In the genomic region with DNA sequence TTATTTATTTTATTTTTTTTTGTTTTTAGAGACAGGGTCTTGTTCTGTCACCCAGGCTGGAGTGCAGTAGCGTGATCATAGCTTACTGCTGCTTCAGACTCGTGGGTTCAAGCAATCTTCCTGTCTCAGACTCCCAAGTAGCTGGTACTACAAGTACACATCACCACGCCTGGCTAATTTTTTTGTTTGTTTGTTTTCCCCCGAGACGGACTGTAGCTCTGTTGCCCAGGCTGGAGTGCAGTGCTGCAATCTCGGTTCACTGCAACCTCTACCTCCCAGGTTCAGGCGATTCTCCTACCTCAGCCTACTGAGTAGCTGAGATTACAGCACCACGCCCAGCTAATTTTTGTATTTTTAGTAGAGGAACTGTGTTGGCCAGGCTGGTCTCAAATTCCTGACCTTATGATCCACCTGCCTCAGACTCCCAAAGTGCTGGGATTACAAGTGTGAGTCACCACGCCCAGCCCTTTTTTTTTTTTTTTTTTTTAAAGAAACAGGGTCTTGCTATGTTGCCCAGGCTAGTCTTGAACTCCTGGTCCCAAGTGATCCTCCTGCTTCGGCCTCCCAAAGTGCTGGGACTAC, we compare ENCODE assay signal across 14 cellular contexts.
"Had no signal": no experiment of that assay in that cellular context is flagged by ENCODE, and none has a peak within 500 bp of the region (broad histone marks: within the 10 kb centered on the region; RNA-seq: fewer than 3 reads in every experiment).

No MANE protein-coding gene starts in this region.

- ATAC-seq: activated T-cell treated with anti-CD3 and anti-CD28 coated beads, Interleukin-2, amount 50 U/mL, for 4 hours; natural killer cell; stimulated activated memory B cell treated with anti-CD40 and anti-IgM and Interleukin-4, amounts not matched to agents 10 μg/mL and 1 μg/mL and 100 μg/mL, for 72 hours had no signal

- H3K27ac Mint-ChIP-seq: activated naive CD4-positive, alpha-beta T cell treated with anti-CD3 and anti-CD28 coated beads for 36 hours; natural killer cell; stimulated activated memory B cell treated with anti-CD40 and anti-IgM and Interleukin-4, amounts not matched to agents 10 μg/mL and 1 μg/mL and 100 μg/mL, for 72 hours had no signal

- H3K4me1 ChIP-seq: parathyroid adenoma, spleen had no signal

- H3K9me3 Mint-ChIP-seq: activated naive CD4-positive, alpha-beta T cell treated with anti-CD3 and anti-CD28 coated beads for 36 hours; activated T-cell treated with anti-CD3 and anti-CD28 coated beads, Interleukin-2, amount 50 U/mL, for 4 hours; brain; natural killer cell; stimulated activated memory B cell treated with anti-CD40 and anti-IgM and Interleukin-4, amounts not matched to agents 10 μg/mL and 1 μg/mL and 100 μg/mL, for 72 hours had no signal

- H3K27ac ChIP-seq: dorsolateral prefrontal cortex, parathyroid adenoma, spleen, thoracic aorta had no signal

- H3K4me3 ChIP-seq: dorsolateral prefrontal cortex, spleen, thoracic aorta had no signal

- H3K9me3 ChIP-seq: spleen, thoracic aorta had no signal

- H3K4me3 Mint-ChIP-seq: activated naive CD4-positive, alpha-beta T cell treated with anti-CD3 and anti-CD28 coated beads for 36 hours; activated T-cell treated with anti-CD3 and anti-CD28 coated beads, Interleukin-2, amount 50 U/mL, for 4 hours; brain; natural killer cell; stimulated activated memory B cell treated with anti-CD40 and anti-IgM and Interleukin-4, amounts not matched to agents 10 μg/mL and 1 μg/mL and 100 μg/mL, for 72 hours had no signal

- H3K4me1 Mint-ChIP-seq: stimulated activated memory B cell treated with anti-CD40 and anti-IgM and Interleukin-4, amounts not matched to agents 10 μg/mL and 1 μg/mL and 100 μg/mL, for 72 hours had no signal

- H2AFZ ChIP-seq: parathyroid adenoma had no signal

- H3K79me2 ChIP-seq: parathyroid adenoma had no signal

- H3K9ac ChIP-seq: parathyroid adenoma had no signal

- H3K27me3 Mint-ChIP-seq: brain; stimulated activated memory B cell treated with anti-CD40 and anti-IgM and Interleukin-4, amounts not matched to agents 10 μg/mL and 1 μg/mL and 100 μg/mL, for 72 hours had no signal

- H3K27me3 ChIP-seq: dorsolateral prefrontal cortex, spleen had no signal

- DNase-seq: activated CD4-positive, alpha-beta T cell treated with anti-CD3 and anti-CD28 coated beads, Interleukin-2, amount 50 U/mL, for 1 hour; activated CD4-positive, CD25-positive, alpha-beta regulatory T cell treated with anti-CD3 and anti-CD28 coated beads, Interleukin-2, amount 50 U/mL, for 72 hours; activated CD8-positive, alpha-beta memory T cell treated with anti-CD3 and anti-CD28 coated beads, Interleukin-2, amount 50 U/mL, for 4 hours; activated naive CD4-positive, alpha-beta T cell treated with anti-CD3 and anti-CD28 coated beads for 36 hours; activated T-cell treated with anti-CD3 and anti-CD28 coated beads, Interleukin-2, amount 50 U/mL, for 4 hours; caudate nucleus; dorsolateral prefrontal cortex; natural killer cell; spleen; stimulated activated CD4-positive, alpha-beta T cell treated with anti-CD3 and anti-CD28 coated beads, Interleukin-4, amount 100 ng/mL, for 4 hours had no signal
